Comparison of ENCODE assay signal across 18 cellular contexts in genomic region chr6:42287756-42288155, GRCh38.
"Had no signal": no experiment of that assay in that cellular context is flagged by ENCODE, and none has a peak within 500 bp of the region (broad histone marks: within the 10 kb centered on the region; RNA-seq: fewer than 3 reads in every experiment).

No MANE protein-coding gene starts in this region.

- H3K27me3 Mint-ChIP-seq: dendritic cell treated with granulocyte-macrophage colony-stimulating factor and Interleukin-4, amounts not matched to agents 40 ng/mL and 50 ng/mL, for 4 days; memory B cell had no signal

- ATAC-seq: activated T-cell treated with anti-CD3 and anti-CD28 coated beads, Interleukin-2, amount 50 U/mL, for 4 hours; heart right ventricle; left ventricle myocardium superior; psoas muscle; right cardiac atrium had no signal

- H3K4me3 ChIP-seq: adrenal gland, esophagus squamous epithelium, heart right ventricle, ovary, psoas muscle, thoracic aorta had no signal

- H3K4me1 ChIP-seq: psoas muscle had no signal

- DNase-seq: activated CD4-positive, CD25-positive, alpha-beta regulatory T cell; activated naive CD4-positive, alpha-beta T cell; activated T-cell treated with anti-CD3 and anti-CD28 coated beads, Interleukin-2, amount 50 U/mL, for 4 hours; adrenal gland; effector CD8-positive, alpha-beta T cell; esophagus squamous epithelium; heart right ventricle; left ventricle myocardium superior; ovary; psoas muscle; right cardiac atrium; SHP77 treated with DMSO at 0.1 percent for 48 hours; SK-N-SH; stimulated activated CD4-positive, alpha-beta T cell treated with anti-CD3 and anti-CD28 coated beads, Interleukin-2, amount 100 ng/mL, for 24 hours; T-helper 9 cell had no signal

- H3K9me3 Mint-ChIP-seq: memory B cell had no signal

- H3K36me3 ChIP-seq: adrenal gland, ovary, thoracic aorta had no signal

- H3K9me3 ChIP-seq: adrenal gland, esophagus squamous epithelium, ovary, psoas muscle, thoracic aorta had no signal

- H3K27ac ChIP-seq: heart right ventricle, ovary, psoas muscle, thoracic aorta had no signal

- H3K4me1 Mint-ChIP-seq: memory B cell had no signal

- H3K4me3 Mint-ChIP-seq: activated T-cell treated with anti-CD3 and anti-CD28 coated beads, Interleukin-2, amount 50 U/mL, for 4 hours; dendritic cell treated with granulocyte-macrophage colony-stimulating factor and Interleukin-4, amounts not matched to agents 40 ng/mL and 50 ng/mL, for 4 days; memory B cell had no signal

- H3K27me3 ChIP-seq: adrenal gland, esophagus squamous epithelium, heart right ventricle, ovary had no signal

- H3K27ac Mint-ChIP-seq: dendritic cell treated with granulocyte-macrophage colony-stimulating factor and Interleukin-4, amounts not matched to agents 40 ng/mL and 50 ng/mL, for 4 days; memory B cell had no signal
